ENCODE assay signal across 1 cellular context in the genomic region with DNA sequence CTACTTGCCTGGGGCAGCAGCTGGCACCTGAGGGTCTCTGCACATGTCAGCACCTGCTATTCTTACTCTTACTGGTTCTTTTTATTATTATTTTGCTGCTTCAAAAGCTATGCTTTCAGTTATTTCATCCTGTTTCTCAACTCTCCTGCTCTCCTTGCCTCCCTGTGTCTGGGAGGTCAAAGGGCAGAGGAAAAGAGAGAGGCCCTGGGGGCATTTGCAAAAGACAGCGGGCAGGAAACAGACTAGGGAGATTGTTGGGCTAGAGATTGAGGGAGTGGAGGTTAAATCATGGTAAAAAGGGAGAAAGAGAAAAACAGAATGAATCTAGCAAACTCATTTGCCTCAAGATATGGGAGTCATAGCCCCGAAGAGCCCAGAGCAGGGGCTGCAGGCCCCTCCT.
TF ChIP-seq lines count a peak whose summit lies in the region.

No MANE protein-coding gene starts in this region.

TF ChIP-seq in WTC11, 78 proteins besides CTCF, POLR2A, EP300 and RAD21:
- TF ChIP-seq CDX4 (CRISPR knock-in tag; IDR thresholded peaks at IDR 0.05; ENCODE audit: borderline replicate concordance): no peak
- no peak for TF ChIP-seq USF2 (CRISPR knock-in tag; IDR thresholded peaks at IDR 0.05)
- TF ChIP-seq GRHL2 (CRISPR knock-in tag; IDR thresholded peaks at IDR 0.05; ENCODE audit: insufficient replicate concordance, severe bottlenecking): no peak
- TF ChIP-seq, protein P1, sequence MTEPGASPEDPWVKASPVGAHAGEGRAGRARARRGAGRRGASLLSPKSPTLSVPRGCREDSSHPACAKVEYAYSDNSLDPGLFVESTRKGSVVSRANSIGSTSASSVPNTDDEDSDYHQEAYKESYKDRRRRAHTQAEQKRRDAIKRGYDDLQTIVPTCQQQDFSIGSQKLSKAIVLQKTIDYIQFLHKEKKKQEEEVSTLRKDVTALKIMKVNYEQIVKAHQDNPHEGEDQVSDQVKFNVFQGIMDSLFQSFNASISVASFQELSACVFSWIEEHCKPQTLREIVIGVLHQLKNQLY (CRISPR knock-in tag; IDR thresholded peaks at IDR 0.05): no peak
- no peak for TF ChIP-seq ZNF138 (CRISPR knock-in tag; conservative IDR thresholded peaks at IDR 0.05)
- TF ChIP-seq, protein P2, sequence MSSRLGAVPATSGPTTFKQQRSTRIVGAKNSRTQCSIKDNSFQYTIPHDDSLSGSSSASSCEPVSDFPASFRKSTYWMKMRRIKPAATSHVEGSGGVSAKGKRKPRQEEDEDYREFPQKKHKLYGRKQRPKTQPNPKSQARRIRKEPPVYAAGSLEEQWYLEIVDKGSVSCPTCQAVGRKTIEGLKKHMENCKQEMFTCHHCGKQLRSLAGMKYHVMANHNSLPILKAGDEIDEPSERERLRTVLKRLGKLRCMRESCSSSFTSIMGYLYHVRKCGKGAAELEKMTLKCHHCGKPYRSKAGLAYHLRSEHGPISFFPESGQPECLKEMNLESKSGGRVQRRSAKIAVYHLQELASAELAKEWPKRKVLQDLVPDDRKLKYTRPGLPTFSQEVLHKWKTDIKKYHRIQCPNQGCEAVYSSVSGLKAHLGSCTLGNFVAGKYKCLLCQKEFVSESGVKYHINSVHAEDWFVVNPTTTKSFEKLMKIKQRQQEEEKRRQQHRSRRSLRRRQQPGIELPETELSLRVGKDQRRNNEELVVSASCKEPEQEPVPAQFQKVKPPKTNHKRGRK (CRISPR knock-in tag; IDR thresholded peaks at IDR 0.05; ENCODE audit: borderline replicate concordance): no peak
- TF ChIP-seq RELA (CRISPR knock-in tag; IDR thresholded peaks at IDR 0.05; ENCODE audit: borderline replicate concordance): no peak
- no peak for TF ChIP-seq KAT7 (CRISPR knock-in tag; IDR thresholded peaks at IDR 0.05; ENCODE audit: borderline replicate concordance)
- TF ChIP-seq PREB (CRISPR knock-in tag; IDR thresholded peaks at IDR 0.05; ENCODE audit: borderline replicate concordance): no peak
- no peak for TF ChIP-seq EMX1 (CRISPR knock-in tag; IDR thresholded peaks at IDR 0.05)
- no peak for TF ChIP-seq AFF4 (CRISPR knock-in tag; IDR thresholded peaks at IDR 0.05; ENCODE audit: borderline replicate concordance)
- TF ChIP-seq, protein P3, sequence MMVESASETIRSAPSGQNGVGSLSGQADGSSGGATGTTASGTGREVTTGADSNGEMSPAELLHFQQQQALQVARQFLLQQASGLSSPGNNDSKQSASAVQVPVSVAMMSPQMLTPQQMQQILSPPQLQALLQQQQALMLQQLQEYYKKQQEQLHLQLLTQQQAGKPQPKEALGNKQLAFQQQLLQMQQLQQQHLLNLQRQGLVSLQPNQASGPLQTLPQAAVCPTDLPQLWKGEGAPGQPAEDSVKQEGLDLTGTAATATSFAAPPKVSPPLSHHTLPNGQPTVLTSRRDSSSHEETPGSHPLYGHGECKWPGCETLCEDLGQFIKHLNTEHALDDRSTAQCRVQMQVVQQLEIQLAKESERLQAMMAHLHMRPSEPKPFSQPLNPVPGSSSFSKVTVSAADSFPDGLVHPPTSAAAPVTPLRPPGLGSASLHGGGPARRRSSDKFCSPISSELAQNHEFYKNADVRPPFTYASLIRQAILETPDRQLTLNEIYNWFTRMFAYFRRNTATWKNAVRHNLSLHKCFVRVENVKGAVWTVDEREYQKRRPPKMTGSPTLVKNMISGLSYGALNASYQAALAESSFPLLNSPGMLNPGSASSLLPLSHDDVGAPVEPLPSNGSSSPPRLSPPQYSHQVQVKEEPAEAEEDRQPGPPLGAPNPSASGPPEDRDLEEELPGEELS (CRISPR knock-in tag; IDR thresholded peaks at IDR 0.05): no peak
TF ChIP-seq in WTC11: peak in this region for 0.
